Comparison of ENCODE assay signal across 19 cellular contexts in the genomic region with DNA sequence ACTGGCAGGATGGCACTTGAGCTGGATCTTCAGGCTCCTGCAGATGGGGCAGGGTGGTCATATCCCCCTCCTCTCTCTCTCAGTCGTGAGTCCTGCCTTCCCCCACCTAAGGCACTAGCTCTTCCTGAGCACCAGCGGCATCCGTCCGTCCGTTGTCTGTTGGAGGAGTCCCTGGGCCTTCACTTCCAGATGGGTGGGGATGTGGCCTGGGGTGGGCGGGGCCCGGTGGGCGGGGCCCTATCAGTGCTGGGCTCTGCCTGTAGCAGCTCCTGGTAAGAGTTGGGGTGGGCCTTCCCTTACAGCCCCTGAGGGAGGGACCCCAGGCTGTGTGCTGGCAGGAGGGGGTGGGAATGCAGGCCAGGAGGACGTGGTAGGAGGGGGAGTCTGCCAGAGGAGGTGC. TPM values are rescaled to one million over a fixed set of nuclear protein-coding genes. Genes with fewer than 3 reads are reported as not detected.
A peak's percentile ranks its signal among the peaks of the same experiment; 100 is the strongest.
DNase-seq lines count a peak whose midpoint lies in the region; ATAC-seq and TF ChIP-seq lines count a peak whose summit lies in the region.
"Had no signal": no experiment of that assay in that cellular context is flagged by ENCODE, and none has a peak within 500 bp of the region (broad histone marks: within the 10 kb centered on the region; RNA-seq: fewer than 3 reads in every experiment).

No MANE protein-coding gene starts in this region.

- H3K79me2 ChIP-seq in osteoblast (ENCODE audit: insufficient read depth, low read length) = no peaks in the 10 kb centered on the region

- no peaks in the 10 kb centered on the region for H3K27me3 ChIP-seq in RWPE2 (ENCODE audit: insufficient read depth, poor library complexity, severe bottlenecking)
- H3K27me3 ChIP-seq in osteoblast (ENCODE audit: insufficient read depth, low read length) = no peaks in the 10 kb centered on the region
- no peaks in the 10 kb centered on the region for H3K27me3 ChIP-seq in stomach
- H3K27me3 ChIP-seq: suprapubic skin had no signal

- H3K36me3 ChIP-seq in RWPE2 (ENCODE audit: low read depth) (peaks cover 9% of the 10 kb centered on the region; the same call in 1 of the 2 replicates), osteoblast (ENCODE audit: insufficient read depth, low read length) (peaks cover 70% of the 10 kb centered on the region), stomach (peaks cover 64 to 70% (median 69%) of the 10 kb centered on the region in 4 donors)

- peak; percentile 67 for DNase-seq in GM03348 (ENCODE audit: low spot score)
- DNase-seq in RWPE2 (ENCODE audit: low spot score) = no peak
- DNase-seq in fibroblast of mammary gland (ENCODE audit: low read depth) = peak; percentile 11
- peak; percentile 90 for DNase-seq in osteoblast (ENCODE audit: insufficient read length, low spot score, missing footprints)
- no peak for DNase-seq in superior temporal gyrus (ENCODE audit: extremely low spot score)
- no peak for DNase-seq in GM13977 (ENCODE audit: low spot score)
- no peak for DNase-seq in stomach
- DNase-seq: activated CD4-positive, alpha-beta T cell treated with anti-CD3 and anti-CD28 coated beads, Interleukin-2, amount 10 ng/mL, durations not matched to agents 7 days and 5 days; activated T-cell treated with anti-CD3 and anti-CD28 coated beads, Interleukin-2, amount 50 U/mL, for 1 hour; DMS79 treated with DMSO at 0.1 percent for 48 hours; GOT3; mammary epithelial cell; NCI-H2107; NCI-H748 treated with DMSO at 0.1 percent for 48 hours; retina; RPMI8226 had no signal

- H3K4me1 ChIP-seq in RWPE2 (ENCODE audit: insufficient read depth, poor library complexity, severe bottlenecking) (no peaks in the 10 kb centered on the region), osteoblast (ENCODE audit: insufficient read depth, low read length) (peaks cover 3% of the 10 kb centered on the region), stomach (peaks cover 0 to 11% (median 5%) of the 10 kb centered on the region in 4 donors)
- H3K4me1 ChIP-seq: suprapubic skin had no signal

- intact Hi-C loops in stomach (cut with DNase I; ENCODE audit: low total_unique reads) = no loop called here

- H3K4me2 ChIP-seq in osteoblast (ENCODE audit: insufficient read depth, low read length) = no peak overlapping the region

- H3K27ac ChIP-seq in RWPE2 (ENCODE audit: poor library complexity, severe bottlenecking) = no peak overlapping the region
- no peak overlapping the region for H3K27ac ChIP-seq in osteoblast (ENCODE audit: low read depth, low read length)
- H3K27ac ChIP-seq in stomach = peak overlapping the region in 1 of 5 donors; percentile 1
- H3K27ac ChIP-seq: C4-2B, suprapubic skin had no signal

- no peak overlapping the region for H3K4me3 ChIP-seq in RWPE2 (ENCODE audit: severe bottlenecking)
- H3K4me3 ChIP-seq in fibroblast of mammary gland (ENCODE audit: control insufficient read depth, low read depth, low read length) = no peak overlapping the region
- no peak overlapping the region for H3K4me3 ChIP-seq in osteoblast (ENCODE audit: insufficient read depth, low read length)
- H3K4me3 ChIP-seq in stomach = no peak overlapping the region
- H3K4me3 ChIP-seq: suprapubic skin had no signal

- no peak overlapping the region for H2AFZ ChIP-seq in osteoblast (ENCODE audit: low read length)

- no peak for TF ChIP-seq EP300 in stomach (IDR thresholded peaks at IDR 0.05)

- WGBS in stomach, 5 donors = 48 to 76% (median 63%) methylated on average over 6 to 9 of the region's 9 CpGs

- TF ChIP-seq POLR2A in stomach (IDR thresholded peaks at IDR 0.05) = no peak

- ATAC-seq in RWPE2 (ENCODE audit: low read depth) = peak; percentile 33; the same call in 1 of the 3 replicates

- no peak for TF ChIP-seq CTCF in RWPE2 (IDR thresholded peaks at IDR 0.05; ENCODE audit: poor library complexity, severe bottlenecking)
- TF ChIP-seq CTCF in fibroblast of mammary gland (conservative IDR thresholded peaks at IDR 0.05; ENCODE audit: control insufficient read depth, insufficient read depth, low read depth, low read length) = no peak
- no peak for TF ChIP-seq CTCF in osteoblast (IDR thresholded peaks at IDR 0.05; ENCODE audit: extremely low read depth, low read depth, low read length)
- TF ChIP-seq CTCF in GM13977 (IDR thresholded peaks at IDR 0.05; ENCODE audit: extremely low read depth, insufficient read depth, missing control alignments) = no peak
- no peak for TF ChIP-seq CTCF in stomach (IDR thresholded peaks at IDR 0.05)

- H3K9me3 ChIP-seq in RWPE2 (ENCODE audit: severe bottlenecking) (peaks cover 2% of the 10 kb centered on the region), osteoblast (ENCODE audit: low read depth, low read length) (no peaks in the 10 kb centered on the region), stomach (no peaks in the 10 kb centered on the region)
- H3K9me3 ChIP-seq: suprapubic skin had no signal

- in situ Hi-C loops in GM13977 (cut with MboI; ENCODE audit: low pct_unique_long_range_greater_than_20kb, low sequenced_read_pairs, unreplicated experiment) = no loop called here

- H4K20me1 ChIP-seq in osteoblast (ENCODE audit: insufficient read depth, low read length) = peaks cover 19% of the 10 kb centered on the region

RNA-seq across cellular contexts. Expression of a gene that starts 10.3 kb away (rescaled TPM):
- total RNA-seq in osteoblast (not detected in 2 replicates), stomach (1 to 10 TPM in 1 of 5 donors, under 1 TPM in 1, not detected in 3; 0.72 to 2.3 TPM)
- polyA plus RNA-seq in stomach = 1 to 10 TPM in 2 of 3 donors, under 1 TPM in 1; 0.76 to 2.6 (median 1.6) TPM
- total RNA-seq: activated CD4-positive, alpha-beta T cell treated with anti-CD3 and anti-CD28 coated beads, Interleukin-2, amount 10 ng/mL, durations not matched to agents 7 days and 5 days; fibroblast of lung; mammary epithelial cell had no signal
- polyA plus RNA-seq: fibroblast of lung, mammary epithelial cell had no signal

RNA-seq across cellular contexts. Expression of a gene that starts 39.4 kb away (rescaled TPM):
- total RNA-seq in osteoblast = 50.1 and 52.5 TPM in 2 replicates
- total RNA-seq in stomach = 100 to 1,000 TPM in 2 of 5 donors, 10 to 100 TPM in 3; 59.7 to 144 (median 98.6) TPM
- 10 to 100 TPM; 12.7 to 17.0 (median 13.8) TPM for polyA plus RNA-seq in stomach

Comparison
In these comparisons a context has a peak if more than half of its experiments do, and no peak if none do; other contexts are left out.
1. DNase-seq: peak in GM03348 (single experiment), fibroblast of mammary gland (single experiment) and osteoblast (single experiment); none in RWPE2 (single experiment), superior temporal gyrus (single experiment), GM13977 (single experiment) and stomach (single experiment).